8 cellular contexts compared by ENCODE assay signal in the genomic region with DNA sequence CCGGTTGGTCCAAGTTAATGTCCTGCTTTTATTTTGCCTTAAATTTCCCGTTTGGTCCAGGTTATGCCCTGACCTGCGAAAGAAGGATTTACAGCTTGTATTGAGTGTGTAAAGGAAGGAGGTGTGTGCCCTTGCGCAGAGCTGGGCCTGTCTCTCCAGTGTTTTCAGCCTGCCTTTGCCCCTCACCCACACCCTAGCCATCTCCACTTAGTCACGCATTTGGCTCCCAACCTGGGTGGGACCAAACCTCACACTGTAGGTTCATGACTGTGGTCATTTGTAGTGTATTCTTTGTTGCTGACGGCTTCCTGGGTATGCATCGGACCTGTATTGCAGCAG. TPM values are rescaled to one million over a fixed set of nuclear protein-coding genes. Genes with fewer than 3 reads are reported as not detected.
DNase-seq lines count a peak whose midpoint lies in the region; ATAC-seq and TF ChIP-seq lines count a peak whose summit lies in the region.

No MANE protein-coding gene starts in this region.

- H3K27ac ChIP-seq in CD4-positive, CD25-positive, alpha-beta regulatory T cell (ENCODE audit: insufficient read depth, low read length, poor library complexity, severe bottlenecking): peak overlapping the region; percentile 98
- H3K27ac ChIP-seq in dorsolateral prefrontal cortex: peak overlapping the region; percentile 61 to 99 (median 95)
- H3K27ac ChIP-seq in muscle layer of colon (ENCODE audit: low read depth, low read length): peak overlapping the region; percentile 92

- intact Hi-C loops in dorsolateral prefrontal cortex (cut with DNase I): loop anchor here (1.0 to 5.0 kb wide), 2 partner anchors 20 to 113 kb away; a partner anchor contains a TSS

- peaks cover 32 to 49% (median 38%) of the 10 kb centered on the region in 4 donors for H3K4me1 Mint-ChIP-seq in CD4-positive, CD25-positive, alpha-beta regulatory T cell

- H3K4me1 ChIP-seq in CD4-positive, CD25-positive, alpha-beta regulatory T cell (ENCODE audit: control insufficient read depth, insufficient read depth, low read length, poor library complexity, severe bottlenecking): peaks cover 47% of the 10 kb centered on the region
- H3K4me1 ChIP-seq in muscle layer of colon (ENCODE audit: insufficient read depth, low read length): peaks cover 46% of the 10 kb centered on the region

- ATAC-seq in CD4-positive, CD25-positive, alpha-beta regulatory T cell (ENCODE audit: low read depth in 2 of 2): peak in 1 of 2 donors; percentile 8
- ATAC-seq in GM21447 (IDR thresholded peaks at IDR 0.05; ENCODE audit: unreplicated experiment): peak; percentile 35

- peak in 1 of 3 donors; percentile 65 for DNase-seq in CD4-positive, CD25-positive, alpha-beta regulatory T cell
- DNase-seq in LNCaP clone FGC (ENCODE audit: low read depth): no peak
- peak; percentile 16 to 65 for DNase-seq in activated CD4-positive, alpha-beta T cell treated with anti-CD3 and anti-CD28 coated beads for 4 hours
- DNase-seq in dorsolateral prefrontal cortex: no peak
- DNase-seq in stromal cell of bone marrow (ENCODE audit: low read depth): peak; percentile 22
- no peak for DNase-seq in inferior parietal cortex (ENCODE audit: extremely low spot score)

- peak overlapping the region; percentile 92 for H3K4me3 ChIP-seq in CD4-positive, CD25-positive, alpha-beta regulatory T cell (ENCODE audit: low read depth, low read length)
- peak overlapping the region; percentile 64 for H3K4me3 ChIP-seq in LNCaP clone FGC (ENCODE audit: low read depth, low read length)
- H3K4me3 ChIP-seq in dorsolateral prefrontal cortex: peak overlapping the region; percentile 66 to 98 (median 92)
- peak overlapping the region; percentile 53 to 94 for H3K4me3 ChIP-seq in muscle layer of colon (ENCODE audit: low read depth in 1 of 2, low read length in 2 of 2)

- H3K9ac ChIP-seq in muscle layer of colon (ENCODE audit: low read length): peak overlapping the region; percentile 91

- H3K4me3 Mint-ChIP-seq in CD4-positive, CD25-positive, alpha-beta regulatory T cell: peak overlapping the region; percentile 93 to 96 (median 94)

- H3K27me3 ChIP-seq in CD4-positive, CD25-positive, alpha-beta regulatory T cell (ENCODE audit: control insufficient read depth, insufficient read depth, low read length): no peaks in the 10 kb centered on the region
- H3K27me3 ChIP-seq in dorsolateral prefrontal cortex: no peaks in the 10 kb centered on the region
- no peaks in the 10 kb centered on the region for H3K27me3 ChIP-seq in muscle layer of colon (ENCODE audit: control insufficient read depth in 1 of 2, insufficient read depth in 2 of 2, low read length in 2 of 2)

- H3K9me3 Mint-ChIP-seq in CD4-positive, CD25-positive, alpha-beta regulatory T cell: no peaks in the 10 kb centered on the region

- H3K9me3 ChIP-seq in CD4-positive, CD25-positive, alpha-beta regulatory T cell (ENCODE audit: control insufficient read depth in 2 of 2, low read length in 2 of 2): no peaks in the 10 kb centered on the region
- H3K9me3 ChIP-seq in muscle layer of colon (ENCODE audit: low read length): no peaks in the 10 kb centered on the region

- peaks cover 8% of the 10 kb centered on the region for H3K36me3 ChIP-seq in CD4-positive, CD25-positive, alpha-beta regulatory T cell (ENCODE audit: control insufficient read depth, insufficient read depth, low read length)
- peaks cover 10% of the 10 kb centered on the region for H3K36me3 ChIP-seq in muscle layer of colon (ENCODE audit: insufficient read depth, low read length)

- H3K27me3 Mint-ChIP-seq in CD4-positive, CD25-positive, alpha-beta regulatory T cell: peaks cover 4% of the 10 kb centered on the region

- no peaks in the 10 kb centered on the region for H3K36me3 Mint-ChIP-seq in CD4-positive, CD25-positive, alpha-beta regulatory T cell

- TF ChIP-seq CTCF in LNCaP clone FGC (IDR thresholded peaks at IDR 0.05; ENCODE audit: control insufficient read depth, extremely low read depth, insufficient read depth): no peak
- TF ChIP-seq CTCF in dorsolateral prefrontal cortex (IDR thresholded peaks at IDR 0.05 in 54 of 56, conservative IDR thresholded peaks at IDR 0.05 in 2 of 56; ENCODE audit: low read depth in 1 of 56, partially characterized antibody in 56 of 56): no peak

- H3K27ac Mint-ChIP-seq in CD4-positive, CD25-positive, alpha-beta regulatory T cell: peak overlapping the region; percentile 96 to 99 (median 98)

RNA-seq across cellular contexts. Expression of a gene that starts 0.6 kb away (rescaled TPM):
- 220 TPM for total RNA-seq in CD4-positive, CD25-positive, alpha-beta regulatory T cell
- polyA plus RNA-seq in CD4-positive, CD25-positive, alpha-beta regulatory T cell: 100 to 1,000 TPM; 127 to 151 (median 144) TPM
- 10 to 100 TPM; 59.4 to 96.0 (median 77.6) TPM for total RNA-seq in dorsolateral prefrontal cortex

RNA-seq across cellular contexts. Expression of a gene that starts 21.1 kb away (rescaled TPM):
- total RNA-seq in CD4-positive, CD25-positive, alpha-beta regulatory T cell: 126 TPM
- 100 to 1,000 TPM; 123 to 149 (median 141) TPM for polyA plus RNA-seq in CD4-positive, CD25-positive, alpha-beta regulatory T cell
- 100 to 1,000 TPM in 6 of 120 experiments, 10 to 100 TPM in 114; 40.7 to 123 (median 66.8) TPM for total RNA-seq in dorsolateral prefrontal cortex

Comparison
In these comparisons a context has a peak if more than half of its experiments do, and no peak if none do; other contexts are left out.
1. DNase-seq: peak in activated CD4-positive, alpha-beta T cell treated with anti-CD3 and anti-CD28 coated beads for 4 hours (2 of 2) and stromal cell of bone marrow (single experiment); none in LNCaP clone FGC (single experiment), dorsolateral prefrontal cortex (0 of 10) and inferior parietal cortex (single experiment).
2. Peak in every context shown above with its lines, with median percentiles within 50 percentile points of each other: H3K27ac ChIP-seq and H3K4me3 ChIP-seq.